In the genomic region with DNA sequence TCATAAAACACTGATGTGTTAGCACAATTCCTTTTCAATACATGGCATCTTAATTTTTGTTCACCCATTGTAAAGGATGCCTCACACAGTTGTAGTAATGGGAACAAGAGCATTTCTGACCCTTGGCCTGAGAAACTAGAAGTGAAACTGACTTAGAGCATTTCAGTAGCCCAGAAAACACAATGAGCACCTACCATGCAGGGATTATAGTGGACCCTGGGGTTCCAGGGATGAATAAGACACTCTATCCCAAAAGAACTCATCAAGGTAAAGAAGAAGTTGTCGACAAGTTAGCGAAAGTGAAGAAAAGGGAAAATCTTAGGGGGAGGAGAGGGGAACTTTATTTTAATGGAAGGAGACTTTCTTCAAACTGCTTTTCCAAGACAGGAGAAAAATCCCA, we compare ENCODE assay signal across 18 cellular contexts.
"Had no signal": no experiment of that assay in that cellular context is flagged by ENCODE, and none has a peak within 500 bp of the region (broad histone marks: within the 10 kb centered on the region; RNA-seq: fewer than 3 reads in every experiment).

No MANE protein-coding gene starts in this region.

- H3K4me3 ChIP-seq: adrenal gland, ascending aorta, pancreas, psoas muscle, right atrium auricular region, suprapubic skin had no signal

- H3K9me3 ChIP-seq: adrenal gland, ascending aorta, pancreas, psoas muscle, right atrium auricular region, suprapubic skin had no signal

- H3K27me3 ChIP-seq: adrenal gland, ascending aorta, brain microvascular endothelial cell, foreskin keratinocyte, pancreas, right atrium auricular region, suprapubic skin had no signal

- FAIRE-seq: keratinocyte, pancreas had no signal

- DNase-seq: activated CD4-positive, alpha-beta T cell treated with anti-CD3 and anti-CD28 coated beads for 1 hour; activated CD4-positive, alpha-beta T cell treated with anti-CD3 and anti-CD28 coated beads, Interleukin-2, amount 50 U/mL, for 1 hour; activated T-cell treated with anti-CD3 and anti-CD28 coated beads, Interleukin-2, amount 50 U/mL, for 1 hour; adrenal gland; brain microvascular endothelial cell; caudate nucleus; effector CD4-positive, alpha-beta T cell; foreskin keratinocyte; left colon; nephron progenitor cell; pancreas; psoas muscle; stimulated activated CD4-positive, alpha-beta T cell treated with anti-CD3 and anti-CD28 coated beads, Interleukin-4, amount 100 ng/mL, for 4 hours; trophoblast cell had no signal

- H3K36me3 ChIP-seq: brain microvascular endothelial cell, pancreas, right atrium auricular region, suprapubic skin had no signal

- ATAC-seq: foreskin keratinocyte, pancreas, psoas muscle had no signal

- H3K4me1 ChIP-seq: adrenal gland, ascending aorta, foreskin keratinocyte, pancreas, psoas muscle had no signal

- H3K27ac ChIP-seq: adrenal gland, ascending aorta, brain microvascular endothelial cell, foreskin keratinocyte, pancreas, psoas muscle, right atrium auricular region, suprapubic skin had no signal
